Comparison of ENCODE assay signal across 16 cellular contexts in genomic region chr9:94961870-94962269, GRCh38.
A peak's percentile ranks its signal among the peaks of the same experiment; 100 is the strongest.
DNase-seq lines count a peak whose midpoint lies in the region; ATAC-seq, FAIRE-seq and TF ChIP-seq lines count a peak whose summit lies in the region.
"Had no signal": no experiment of that assay in that cellular context is flagged by ENCODE, and none has a peak within 500 bp of the region (broad histone marks: within the 10 kb centered on the region; RNA-seq: fewer than 3 reads in every experiment).

No MANE protein-coding gene starts in this region.

- POLR2A ChIA-PET in naive thymus-derived CD4-positive, alpha-beta T cell (lab: Charles Lee), result no interaction called here

- intact Hi-C loops in lower lobe of right lung (cut with DNase I), result no loop called here
- intact Hi-C loops in naive thymus-derived CD4-positive, alpha-beta T cell (cut with micrococcal nuclease), result no loop called here

- H3K27me3 ChIP-seq in lower lobe of right lung (ENCODE audit: low read depth), result no peaks in the 10 kb centered on the region
- H3K27me3 ChIP-seq in naive thymus-derived CD4-positive, alpha-beta T cell (ENCODE audit: control insufficient read depth in 2 of 2, insufficient read depth in 2 of 2, low read length in 2 of 2), result no peaks in the 10 kb centered on the region
- H3K27me3 ChIP-seq: BLaER1 treated with 17β-estradiol and CSF1 and Interleukin-3, amounts not matched to agents 10 nM and 100 nM had no signal

- no peak overlapping the region for H3K27ac Mint-ChIP-seq in naive thymus-derived CD4-positive, alpha-beta T cell
- H3K27ac Mint-ChIP-seq: CD4-positive, CD25-positive, alpha-beta regulatory T cell had no signal

- peaks cover 0 to 2% (median 0%) of the 10 kb centered on the region in 5 donors for H3K27me3 Mint-ChIP-seq in naive thymus-derived CD4-positive, alpha-beta T cell
- H3K27me3 Mint-ChIP-seq: CD4-positive, CD25-positive, alpha-beta regulatory T cell had no signal

- no peak for TF ChIP-seq CTCF in lower lobe of right lung (IDR thresholded peaks at IDR 0.05)

- no peaks in the 10 kb centered on the region for H3K4me1 Mint-ChIP-seq in naive thymus-derived CD4-positive, alpha-beta T cell

- H3K36me3 Mint-ChIP-seq in naive thymus-derived CD4-positive, alpha-beta T cell, result peaks cover 0 to 46% (median 22%) of the 10 kb centered on the region in 5 donors

- peaks cover 3% of the 10 kb centered on the region for H3K36me3 ChIP-seq in lower lobe of right lung
- H3K36me3 ChIP-seq in naive thymus-derived CD4-positive, alpha-beta T cell (ENCODE audit: control insufficient read depth in 2 of 3, insufficient read depth in 3 of 3, low read length in 3 of 3), result no peaks in the 10 kb centered on the region

- no peak overlapping the region for H3K4me3 ChIP-seq in lower lobe of right lung
- no peak overlapping the region for H3K4me3 ChIP-seq in naive thymus-derived CD4-positive, alpha-beta T cell (ENCODE audit: low read length)
- H3K4me3 ChIP-seq: BLaER1 treated with 17β-estradiol and CSF1 and Interleukin-3, amounts not matched to agents 10 nM and 100 nM; GM12878; GM23248 had no signal

- no peak overlapping the region for H3K4me3 Mint-ChIP-seq in naive thymus-derived CD4-positive, alpha-beta T cell
- H3K4me3 Mint-ChIP-seq: CD4-positive, CD25-positive, alpha-beta regulatory T cell had no signal

- in situ Hi-C loops in G401 (cut with HindIII; ENCODE audit: low sequenced_read_pairs), result no loop called here

- no peaks in the 10 kb centered on the region for H3K4me1 ChIP-seq in lower lobe of right lung
- H3K4me1 ChIP-seq in naive thymus-derived CD4-positive, alpha-beta T cell (ENCODE audit: control insufficient read depth in 2 of 2, insufficient read depth in 2 of 2, low read length in 2 of 2), result no peaks in the 10 kb centered on the region

- no peaks in the 10 kb centered on the region for H3K9me3 ChIP-seq in lower lobe of right lung
- no peaks in the 10 kb centered on the region for H3K9me3 ChIP-seq in naive thymus-derived CD4-positive, alpha-beta T cell (ENCODE audit: control insufficient read depth in 2 of 3, low read length in 3 of 3)
- H3K9me3 ChIP-seq: BLaER1 treated with 17β-estradiol and CSF1 and Interleukin-3, amounts not matched to agents 10 nM and 100 nM had no signal

- DNase-seq in H54 (ENCODE audit: insufficient read length, low spot score) (no peak), medulla oblongata (ENCODE audit: extremely low spot score) (peak; percentile 70), superior temporal gyrus (ENCODE audit: extremely low spot score) (peak; percentile 69), G401 (ENCODE audit: low spot score) (no peak), lower lobe of right lung (no peak)
- DNase-seq in effector CD4-positive, alpha-beta T cell, result no peak
- no peak for DNase-seq in naive thymus-derived CD4-positive, alpha-beta T cell
- DNase-seq: 8988T; AML-193; CD4-positive, CD25-positive, alpha-beta regulatory T cell; DMS53; GM23248; H7 had no signal

- H3K27ac ChIP-seq in cingulate gyrus (ENCODE audit: low read depth, low read length), result peak overlapping the region; percentile 65
- H3K27ac ChIP-seq in lower lobe of right lung, result no peak overlapping the region
- no peak overlapping the region for H3K27ac ChIP-seq in naive thymus-derived CD4-positive, alpha-beta T cell (ENCODE audit: low read depth, low read length)
- H3K27ac ChIP-seq: BLaER1 treated with 17β-estradiol and CSF1 and Interleukin-3, amounts not matched to agents 10 nM and 100 nM; GM23248 had no signal

- no peak for TF ChIP-seq POLR2A in H54 (IDR thresholded peaks at IDR 0.05; ENCODE audit: low read depth, low read length)

- FAIRE-seq in H54 (lab: Jason Lieb, UNC), result peak; percentile 86
- FAIRE-seq: GM12878 had no signal

- H3K9me3 Mint-ChIP-seq in naive thymus-derived CD4-positive, alpha-beta T cell, result peaks cover 0 to 1% (median 0%) of the 10 kb centered on the region in 11 donors
- H3K9me3 Mint-ChIP-seq: CD4-positive, CD25-positive, alpha-beta regulatory T cell had no signal

- no peak for ATAC-seq in lower lobe of right lung
- ATAC-seq in naive thymus-derived CD4-positive, alpha-beta T cell, result no peak
- ATAC-seq: GM12878 had no signal

- CTCF ChIA-PET in naive thymus-derived CD4-positive, alpha-beta T cell (lab: Charles Lee), result no interaction called here

Comparison
In these comparisons a context has a peak if more than half of its experiments do, and no peak if none do; other contexts are left out.
1. DNase-seq: peak in medulla oblongata (single experiment) and superior temporal gyrus (single experiment); none in H54 (single experiment), G401 (single experiment), lower lobe of right lung (single experiment), effector CD4-positive, alpha-beta T cell (single experiment) and naive thymus-derived CD4-positive, alpha-beta T cell (0 of 9).